Comparison of ENCODE assay signal across 1 cellular context in genomic region chr1:234855851-234856250, GRCh38.
TF ChIP-seq lines count a peak whose summit lies in the region.

No MANE protein-coding gene starts in this region.

TF ChIP-seq in IMR-90, 13 proteins besides CTCF, POLR2A, EP300 and RAD21 (continued from another document):
- TF ChIP-seq FOS (IDR thresholded peaks at IDR 0.05; ENCODE audit: low read depth, low read length) (no peak), MAFK (IDR thresholded peaks at IDR 0.05; ENCODE audit: low read depth, low read length) (no peak), ELK1 (IDR thresholded peaks at IDR 0.05; ENCODE audit: borderline replicate concordance, low read depth, low read length) (no peak)
